In the genomic region with DNA sequence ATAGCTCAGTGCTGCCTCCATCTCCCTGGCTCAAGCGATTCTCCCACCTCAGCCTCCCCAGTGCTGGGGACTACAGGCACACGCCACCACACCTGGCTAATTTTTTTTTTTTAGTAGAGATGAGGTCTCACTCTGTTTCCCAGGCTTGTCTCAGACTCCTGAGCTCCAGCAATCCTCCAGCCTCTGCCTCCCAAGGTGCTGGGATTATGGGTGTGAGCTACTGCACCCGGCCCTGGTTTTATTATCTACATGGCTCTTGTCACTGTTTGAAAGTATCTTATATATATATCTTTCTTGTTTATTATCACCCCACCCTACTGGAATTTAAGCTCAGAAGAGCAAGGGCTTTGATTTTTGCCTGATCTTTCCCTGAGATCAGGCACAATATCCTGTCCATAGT, we compare ENCODE assay signal across 22 cellular contexts. TPM values are rescaled to one million over a fixed set of nuclear protein-coding genes. Genes with fewer than 3 reads are reported as not detected.
DNase-seq lines count a peak whose midpoint lies in the region; ATAC-seq and TF ChIP-seq lines count a peak whose summit lies in the region.
"Had no signal": no experiment of that assay in that cellular context is flagged by ENCODE, and none has a peak within 500 bp of the region (broad histone marks: within the 10 kb centered on the region; RNA-seq: fewer than 3 reads in every experiment).

No MANE protein-coding gene starts in this region.

- POLR2A ChIA-PET in MCF 10A (lab: Yijun Ruan, JAX), result interaction anchor here (0.6 to 4.4 kb wide), 18 partner anchors 8 to 111 kb away, joined by 3 to 38 read pairs (median 6); a partner anchor contains a TSS

- in situ Hi-C loops in mammary epithelial cell (cut with MboI; ENCODE audit: low sequenced_read_pairs in 2 of 2), result no loop called here
- in situ Hi-C loops in brain microvascular endothelial cell (cut with HindIII; ENCODE audit: low pct_ligation_motif_present, low sequenced_read_pairs), result no loop called here

- intact Hi-C loops in MCF 10A (cut with micrococcal nuclease) (no loop called here), mammary epithelial cell (cut with micrococcal nuclease) (no loop called here)

- TF ChIP-seq CTCF in MCF 10A (IDR thresholded peaks at IDR 0.05; ENCODE audit: unreplicated experiment), result no peak
- TF ChIP-seq CTCF in mammary epithelial cell (conservative IDR thresholded peaks at IDR 0.05 in 1 of 2, IDR thresholded peaks at IDR 0.05 in 1 of 2; ENCODE audit: extremely low read depth in 1 of 2, insufficient read depth in 1 of 2, low read depth in 1 of 2, low read length in 2 of 2), result no peak
- TF ChIP-seq CTCF in coronary artery (IDR thresholded peaks at IDR 0.05), result no peak
- TF ChIP-seq CTCF in brain microvascular endothelial cell (IDR thresholded peaks at IDR 0.05; ENCODE audit: low read depth, low read length, missing control alignments), result no peak

- no peaks in the 10 kb centered on the region for H3K9me3 Mint-ChIP-seq in MCF 10A (ENCODE audit: unreplicated experiment)
- H3K9me3 Mint-ChIP-seq: activated T-cell treated with anti-CD3 and anti-CD28 coated beads, Interleukin-2, amount 50 U/mL, for 72 hours; stimulated activated effector memory CD8-positive, alpha-beta T cell treated with anti-CD3 and anti-CD28 coated beads, Interleukin-12 subunit alpha, Interleukin-12 subunit beta, amount 100 ng/mL, for 72 hours had no signal

- no peaks in the 10 kb centered on the region for H3K36me3 ChIP-seq in mammary epithelial cell (ENCODE audit: insufficient read depth, low read length)
- no peaks in the 10 kb centered on the region for H3K36me3 ChIP-seq in skeletal muscle satellite cell (ENCODE audit: insufficient read depth, low read length)
- H3K36me3 ChIP-seq in brain microvascular endothelial cell (replicated peaks), result no peaks in the 10 kb centered on the region
- H3K36me3 ChIP-seq: spleen had no signal

- no peak for DNase-seq in MCF 10A (ENCODE audit: unreplicated experiment)
- DNase-seq in mammary epithelial cell, result no peak
- DNase-seq in coronary artery (ENCODE audit: low spot score), result no peak
- no peak for DNase-seq in brain microvascular endothelial cell
- DNase-seq in cortex of kidney (lab: John Stamatoyannopoulos, UW), result no peak
- no peak for DNase-seq in NCI-H1417 treated with DMSO at 0.1 percent for 48 hours (lab: John Stamatoyannopoulos, UW)
- DNase-seq: 8988T; activated CD4-positive, alpha-beta T cell treated with anti-CD3 and anti-CD28 coated beads, Interleukin-2, amount 10 ng/mL, durations not matched to agents 24 days and 14 days; activated naive CD4-positive, alpha-beta T cell treated with Interleukin-2 at 50 U/mL for 16 hours; activated T-cell treated with anti-CD3 and anti-CD28 coated beads, Interleukin-2, amount 50 U/mL, for 72 hours; amygdala; caudate nucleus; GF-D8; Karpas-422; NCI-H187; NCI-H526 treated with DMSO at 0.1 percent for 48 hours; spleen; stimulated activated CD4-positive, alpha-beta T cell treated with anti-CD3 and anti-CD28 coated beads, Interleukin-2, amount 100 ng/mL, for 48 hours had no signal

- H3K4me3 ChIP-seq in mammary epithelial cell (replicated peaks in 1 of 3; ENCODE audit: insufficient read depth in 1 of 3, low read depth in 2 of 3, low read length in 3 of 3) (no peak overlapping the region), coronary artery (no peak overlapping the region), skeletal muscle satellite cell (ENCODE audit: low read length) (no peak overlapping the region), brain microvascular endothelial cell (ENCODE audit: low read depth, low read length) (no peak overlapping the region)
- H3K4me3 ChIP-seq: spleen had no signal

- WGBS in mammary epithelial cell (ENCODE audit: low coverage, missing lambda C conversion rate), result 100% methylated on average over 2 of the region's 3 CpGs

- no peaks in the 10 kb centered on the region for H3K36me3 Mint-ChIP-seq in MCF 10A (ENCODE audit: insufficient read depth, unreplicated experiment)
- H3K36me3 Mint-ChIP-seq: stimulated activated effector memory CD8-positive, alpha-beta T cell treated with anti-CD3 and anti-CD28 coated beads, Interleukin-12 subunit alpha, Interleukin-12 subunit beta, amount 100 ng/mL, for 72 hours had no signal

- no peak overlapping the region for H3K27ac ChIP-seq in mammary epithelial cell (ENCODE audit: insufficient read depth, low read depth, low read length)
- H3K27ac ChIP-seq in coronary artery, result peak overlapping the region; percentile 80 to 81
- H3K27ac ChIP-seq in brain microvascular endothelial cell, result no peak overlapping the region
- H3K27ac ChIP-seq: VCaP had no signal

- CTCF ChIA-PET in MCF 10A (lab: Yijun Ruan, JAX), result interaction anchor here (0.5 to 1.3 kb wide), 5 partner anchors 12 to 283 kb away, joined by 3 read pairs; no protein-coding TSS in a partner anchor
- CTCF ChIA-PET in mammary epithelial cell (lab: Charles Lee; ENCODE audit: low non-redundant PET), result no interaction called here

- peaks cover 20% of the 10 kb centered on the region for H3K4me1 Mint-ChIP-seq in MCF 10A (ENCODE audit: insufficient read depth, unreplicated experiment)
- H3K4me1 Mint-ChIP-seq: stimulated activated effector memory CD8-positive, alpha-beta T cell treated with anti-CD3 and anti-CD28 coated beads, Interleukin-12 subunit alpha, Interleukin-12 subunit beta, amount 100 ng/mL, for 72 hours had no signal

- peak overlapping the region; percentile 57 for H3K27ac Mint-ChIP-seq in MCF 10A (ENCODE audit: low read depth, unreplicated experiment)
- H3K27ac Mint-ChIP-seq: activated T-cell treated with anti-CD3 and anti-CD28 coated beads, Interleukin-2, amount 50 U/mL, for 72 hours; stimulated activated effector memory CD8-positive, alpha-beta T cell treated with anti-CD3 and anti-CD28 coated beads, Interleukin-12 subunit alpha, Interleukin-12 subunit beta, amount 100 ng/mL, for 72 hours had no signal

- H3K27me3 ChIP-seq in mammary epithelial cell (ENCODE audit: insufficient read depth, low read length), result no peaks in the 10 kb centered on the region
- H3K27me3 ChIP-seq in skeletal muscle satellite cell (ENCODE audit: control insufficient read depth, insufficient read depth, low read length), result peaks cover 4% of the 10 kb centered on the region
- H3K27me3 ChIP-seq in brain microvascular endothelial cell (replicated peaks), result no peaks in the 10 kb centered on the region
- H3K27me3 ChIP-seq: spleen had no signal

- H3K4me1 ChIP-seq in mammary epithelial cell (ENCODE audit: insufficient read depth, low read length) (peaks cover 4% of the 10 kb centered on the region), skeletal muscle satellite cell (ENCODE audit: control insufficient read depth, insufficient read depth, low read length) (peaks cover 23% of the 10 kb centered on the region)

- no peaks in the 10 kb centered on the region for H3K79me2 ChIP-seq in mammary epithelial cell (ENCODE audit: insufficient read depth, low read length)

- H3K27me3 Mint-ChIP-seq in MCF 10A (ENCODE audit: insufficient read depth, unreplicated experiment), result no peaks in the 10 kb centered on the region

- H3K9me3 ChIP-seq in mammary epithelial cell (replicated peaks; ENCODE audit: insufficient read depth, low read length) (no peaks in the 10 kb centered on the region), skeletal muscle satellite cell (replicated peaks; ENCODE audit: low read length) (no peaks in the 10 kb centered on the region)
- H3K9me3 ChIP-seq: spleen had no signal

- H3K9ac ChIP-seq in mammary epithelial cell (ENCODE audit: insufficient read depth, low read length) (no peak overlapping the region), skeletal muscle satellite cell (ENCODE audit: low read depth, low read length) (peak overlapping the region; percentile 44)

- H2AFZ ChIP-seq in mammary epithelial cell (ENCODE audit: low read depth, low read length), result no peak overlapping the region

- ATAC-seq in GM21737 (IDR thresholded peaks at IDR 0.05; ENCODE audit: unreplicated experiment), result no peak

- H4K20me1 ChIP-seq in mammary epithelial cell (ENCODE audit: insufficient read depth, low read length), result no peaks in the 10 kb centered on the region

- no peak overlapping the region for H3K4me2 ChIP-seq in mammary epithelial cell (ENCODE audit: insufficient read depth, low read depth, low read length)
- no peak overlapping the region for H3K4me2 ChIP-seq in skeletal muscle satellite cell (ENCODE audit: low read length)

- dilution Hi-C loops in mammary epithelial cell (cut with HindIII; ENCODE audit: low sequenced_read_pairs), result no loop called here

- no peak overlapping the region for H3K4me3 Mint-ChIP-seq in MCF 10A (ENCODE audit: unreplicated experiment)
- H3K4me3 Mint-ChIP-seq: activated CD4-positive, alpha-beta T cell treated with anti-CD3 and anti-CD28 coated beads, Interleukin-2, amount 10 ng/mL, durations not matched to agents 24 days and 14 days; stimulated activated effector memory CD8-positive, alpha-beta T cell treated with anti-CD3 and anti-CD28 coated beads, Interleukin-12 subunit alpha, Interleukin-12 subunit beta, amount 100 ng/mL, for 72 hours had no signal

- BruUV-seq in MCF 10A (replicated peaks; lab: Mats Ljungman, UMichigan) (no TSS peak), mammary epithelial cell (replicated peaks; lab: Mats Ljungman, UMichigan) (no TSS peak)

RNA-seq across cellular contexts. Expression of a gene that starts 7.6 kb away (rescaled TPM):
- total RNA-seq in MCF 10A (2022) (454 and 526 TPM in 2 replicates), mammary epithelial cell (100 to 1,000 TPM; 389 to 397 TPM)
- 385 TPM for polyA plus RNA-seq in mammary epithelial cell
- polyA minus RNA-seq in mammary epithelial cell, result 522 TPM
- 226 and 241 TPM in 2 replicates for total RNA-seq in skeletal muscle satellite cell (2012; rRNA removed)

RNA-seq across cellular contexts. Expression of a gene that starts 57.2 kb away (rescaled TPM):
- total RNA-seq in MCF 10A (2022), result 112 and 113 TPM in 2 replicates
- 10 to 100 TPM; 31.7 to 58.0 TPM for total RNA-seq in mammary epithelial cell
- polyA plus RNA-seq in mammary epithelial cell, result 17.7 TPM
- 54.9 TPM for polyA minus RNA-seq in mammary epithelial cell
- total RNA-seq in skeletal muscle satellite cell (2012; rRNA removed), result 26.6 and 31.2 TPM in 2 replicates

Comparison
In these comparisons a context has a peak if more than half of its experiments do, and no peak if none do; other contexts are left out.
1. H3K27ac ChIP-seq: peak in coronary artery (2 of 2); none in mammary epithelial cell (single experiment) and brain microvascular endothelial cell (single experiment).